In the genomic region with DNA sequence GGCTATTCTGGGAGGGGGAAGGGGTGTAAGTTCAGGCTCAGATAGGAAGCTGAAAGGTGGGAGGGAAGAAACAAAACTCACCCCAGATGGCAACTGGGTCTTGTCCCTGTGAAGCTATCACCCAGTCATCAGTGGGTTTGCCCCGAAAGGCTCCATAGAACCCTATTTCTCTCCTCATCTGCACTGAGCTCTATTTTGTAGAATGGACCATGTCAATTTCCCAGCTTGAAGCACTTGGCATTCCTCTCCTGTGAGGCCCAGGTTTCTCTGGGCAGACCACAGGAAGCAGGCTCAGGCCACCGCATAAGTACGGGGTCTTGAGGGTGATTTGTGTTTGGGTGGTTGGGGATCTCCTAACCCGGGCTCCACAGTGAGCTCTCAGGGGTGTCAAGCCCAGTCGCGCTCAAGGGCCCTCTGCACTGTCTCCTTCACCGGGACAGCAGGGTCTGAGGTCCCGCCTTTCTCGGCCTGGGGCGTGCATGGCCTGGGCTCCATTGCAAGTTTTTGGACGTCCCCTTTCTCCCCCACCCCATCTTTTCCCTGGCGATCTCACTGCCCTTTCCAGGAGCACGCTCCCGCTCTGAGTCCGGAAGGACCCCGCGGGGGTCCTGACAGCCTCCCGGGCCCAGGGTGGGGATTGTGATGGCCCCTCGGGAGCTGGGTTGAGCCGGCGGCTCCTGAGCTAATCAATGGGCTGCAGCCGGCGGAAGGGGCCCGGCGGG, we compare ENCODE assay signal across 11 cellular contexts. TPM values are rescaled to one million over a fixed set of nuclear protein-coding genes. Genes with fewer than 3 reads are reported as not detected.
DNase-seq lines count a peak whose midpoint lies in the region; ATAC-seq and TF ChIP-seq lines count a peak whose summit lies in the region.
"Had no signal": no experiment of that assay in that cellular context is flagged by ENCODE, and none has a peak within 500 bp of the region (broad histone marks: within the 10 kb centered on the region; RNA-seq: fewer than 3 reads in every experiment).

No MANE protein-coding gene starts in this region.

- no CpG with 5 or more reads among the region's 25 CpGs for whole genome bisulfite sequencing in trophoblast cell (ENCODE audit: extremely low coverage, insufficient coverage, insufficient read length)

- H3K4me3 ChIP-seq in Peyer's patch: peak overlapping the region; percentile 41 to 65 (median 58)
- H3K4me3 ChIP-seq in foreskin fibroblast (ENCODE audit: low read depth in 1 of 2, low read length in 2 of 2): peak overlapping the region; percentile 29 to 30
- no peak overlapping the region for H3K4me3 ChIP-seq in trophoblast cell (ENCODE audit: low read depth, low read length)

- no peaks in the 10 kb centered on the region for H3K79me2 ChIP-seq in trophoblast cell (ENCODE audit: control insufficient read depth, insufficient read depth, low read length, poor library complexity)

- no peak overlapping the region for H4K12ac ChIP-seq in trophoblast cell (ENCODE audit: low read depth, low read length)

- H3K4me1 Mint-ChIP-seq in CD4-positive, alpha-beta T cell (ENCODE audit: low read depth): peaks cover 15% of the 10 kb centered on the region

- peaks cover 9% of the 10 kb centered on the region for H3K79me1 ChIP-seq in trophoblast cell (ENCODE audit: low read length)

- H3K27ac ChIP-seq in CD4-positive, alpha-beta T cell (ENCODE audit: low read depth, low read length): no peak overlapping the region
- H3K27ac ChIP-seq in Peyer's patch (no peak overlapping the region), trophoblast cell (ENCODE audit: low read depth, low read length) (no peak overlapping the region)

- CTCF ChIA-PET in CD4-positive, alpha-beta T cell (lab: Charles Lee): interaction anchor here (1.3 kb wide), 1 partner anchor 37 kb away, joined by 3 read pairs; no protein-coding TSS in a partner anchor

- no peak overlapping the region for H2BK5ac ChIP-seq in trophoblast cell (ENCODE audit: low read depth, low read length, poor library complexity)

- ATAC-seq in CD4-positive, alpha-beta T cell (ENCODE audit: poor library complexity): no peak
- ATAC-seq in HG03565 (IDR thresholded peaks at IDR 0.05; ENCODE audit: unreplicated experiment): no peak
- no peak for ATAC-seq in GM21786 (IDR thresholded peaks at IDR 0.05; ENCODE audit: unreplicated experiment)

- H2AFZ ChIP-seq in trophoblast cell (ENCODE audit: insufficient read depth, low read length, poor library complexity): peak overlapping the region; percentile 51

- H3K36me3 ChIP-seq in Peyer's patch: no peaks in the 10 kb centered on the region
- no peaks in the 10 kb centered on the region for H3K36me3 ChIP-seq in trophoblast cell (ENCODE audit: control insufficient read depth in 1 of 2, insufficient read depth in 2 of 2, low read length in 2 of 2)

- H4K91ac ChIP-seq in trophoblast cell (ENCODE audit: low read depth, low read length): peak overlapping the region; percentile 1

- DNase-seq in CD4-positive, alpha-beta T cell: no peak
- DNase-seq in Peyer's patch (no peak), foreskin fibroblast (no peak), trophoblast cell (no peak), NCI-H1105 treated with DMSO at 0.1 percent for 48 hours (lab: John Stamatoyannopoulos, UW) (no peak), GM10266 (ENCODE audit: extremely low spot score) (no peak)
- DNase-seq: GDM1 had no signal

- peak overlapping the region; percentile 49 for H3K4me3 Mint-ChIP-seq in CD4-positive, alpha-beta T cell

- H3K18ac ChIP-seq in trophoblast cell (ENCODE audit: low read length): no peak overlapping the region

- H3K4ac ChIP-seq in trophoblast cell (ENCODE audit: low read depth, low read length): no peak overlapping the region

- intact Hi-C loops in CD4-positive, alpha-beta T cell (cut with DNase I, micrococcal nuclease): loop anchor here (5.0 kb wide), 3 partner anchors 103 to 348 kb away; a partner anchor contains a TSS

- H3K36me3 Mint-ChIP-seq in CD4-positive, alpha-beta T cell (ENCODE audit: low read depth): no peaks in the 10 kb centered on the region

- peaks cover 42% of the 10 kb centered on the region for H3K27me3 ChIP-seq in CD4-positive, alpha-beta T cell (ENCODE audit: control insufficient read depth, insufficient read depth, low read length)
- H3K27me3 ChIP-seq in Peyer's patch (peaks cover 0 to 8% of the 10 kb centered on the region in 2 donors), trophoblast cell (ENCODE audit: insufficient read depth, low read length) (peaks cover 22% of the 10 kb centered on the region)

- no peaks in the 10 kb centered on the region for H3K9me3 ChIP-seq in CD4-positive, alpha-beta T cell (ENCODE audit: control insufficient read depth, low read length)
- H3K9me3 ChIP-seq in Peyer's patch (no peaks in the 10 kb centered on the region), trophoblast cell (ENCODE audit: insufficient read depth, low read depth, low read length) (peaks cover 3% of the 10 kb centered on the region)

- no peak for TF ChIP-seq CTCF in CD4-positive, alpha-beta T cell (IDR thresholded peaks at IDR 0.05)
- TF ChIP-seq CTCF in Peyer's patch (IDR thresholded peaks at IDR 0.05): no peak
- TF ChIP-seq CTCF in foreskin fibroblast (IDR thresholded peaks at IDR 0.05; ENCODE audit: low read depth, low read length): no peak
- no peak for TF ChIP-seq CTCF in GM10266 (IDR thresholded peaks at IDR 0.05; ENCODE audit: control insufficient read depth, insufficient read depth, low read depth, missing control alignments)

- peak overlapping the region; percentile 86 for H3K4me2 ChIP-seq in trophoblast cell (ENCODE audit: low read length)

- no peak overlapping the region for H3K9ac ChIP-seq in trophoblast cell (ENCODE audit: low read length)

- H4K8ac ChIP-seq in trophoblast cell (ENCODE audit: low read depth, low read length): peak overlapping the region; percentile 30

- no peak for TF ChIP-seq POLR2A in Peyer's patch (IDR thresholded peaks at IDR 0.05)

- no peak overlapping the region for H3K14ac ChIP-seq in trophoblast cell (ENCODE audit: low read length)

- H3K27ac Mint-ChIP-seq in CD4-positive, alpha-beta T cell: no peak overlapping the region

- no peak overlapping the region for H2BK120ac ChIP-seq in trophoblast cell (ENCODE audit: insufficient read depth, low read length, poor library complexity)

- no peak overlapping the region for H2BK12ac ChIP-seq in trophoblast cell (ENCODE audit: low read length)

- H3K27me3 Mint-ChIP-seq in CD4-positive, alpha-beta T cell: peaks cover 40% of the 10 kb centered on the region

- POLR2A ChIA-PET in CD4-positive, alpha-beta T cell (lab: Charles Lee): interaction anchor here (0.5 to 1.1 kb wide), 3 partner anchors 59 to 66 kb away, joined by 3 to 4 read pairs (median 3); a partner anchor contains a TSS

- peaks cover 0 to 26% (median 21%) of the 10 kb centered on the region in 4 donors for H3K4me1 ChIP-seq in Peyer's patch
- H3K4me1 ChIP-seq in trophoblast cell (ENCODE audit: control insufficient read depth in 1 of 2, insufficient read depth in 2 of 2, low read length in 2 of 2): peaks cover 19 to 27% of the 10 kb centered on the region in 2 experiments

- H3K23ac ChIP-seq in trophoblast cell (ENCODE audit: low read length): no peak overlapping the region

- H2AK5ac ChIP-seq in trophoblast cell (ENCODE audit: low read length): no peak overlapping the region

- H3K9me3 Mint-ChIP-seq in CD4-positive, alpha-beta T cell: no peaks in the 10 kb centered on the region

RNA-seq across cellular contexts. Expression of a gene that starts 27.3 kb away (rescaled TPM):
- total RNA-seq in CD4-positive, alpha-beta T cell: not detected
- total RNA-seq in Peyer's patch: not detected
- polyA plus RNA-seq in trophoblast cell (2013): not detected in 2 replicates
- total RNA-seq: cerebellum had no signal
- polyA plus RNA-seq: small intestine had no signal

RNA-seq across cellular contexts. Expression of a gene that starts 38.9 kb away (rescaled TPM):
- 10 to 100 TPM; 39.1 to 46.7 TPM for total RNA-seq in CD4-positive, alpha-beta T cell
- total RNA-seq in Peyer's patch: 10 to 100 TPM in 3 of 4 donors, 1 to 10 TPM in 1; 5.1 to 46.2 (median 15.6) TPM
- polyA plus RNA-seq in trophoblast cell (2013): 11.7 and 11.8 TPM in 2 replicates

RNA-seq across cellular contexts. Expression of a gene that starts 57.9 kb away (rescaled TPM):
- total RNA-seq in CD4-positive, alpha-beta T cell: 1 to 10 TPM; 2.9 to 3.0 TPM
- total RNA-seq in Peyer's patch: 10 to 100 TPM; 30.5 to 69.9 (median 41.4) TPM
- 14.9 and 15.3 TPM in 2 replicates for polyA plus RNA-seq in trophoblast cell (2013)

RNA-seq across cellular contexts. Expression of a gene that starts 59.0 kb away (rescaled TPM):
- total RNA-seq in CD4-positive, alpha-beta T cell: 10 to 100 TPM; 86.9 to 96.9 TPM
- 100 to 1,000 TPM in 2 of 4 donors, 10 to 100 TPM in 2; 83.5 to 131 (median 95.6) TPM for total RNA-seq in Peyer's patch
- polyA plus RNA-seq in trophoblast cell (2013): 331 and 367 TPM in 2 replicates

Comparison
In these comparisons a context has a peak if more than half of its experiments do, and no peak if none do; other contexts are left out.
1. RNA of a gene that starts 57.9 kb away (total RNA-seq): 30.5 to 69.9 TPM in Peyer's patch; 2.9 to 3.0 TPM in CD4-positive, alpha-beta T cell; every median in the first group is over 4 times any median in the second.